26 cellular contexts compared by ENCODE assay signal in genomic region chr9:133467101-133467500, GRCh38. TPM values are rescaled to one million over a fixed set of nuclear protein-coding genes. Genes with fewer than 3 reads are reported as not detected.
"Had no signal": no experiment of that assay in that cellular context is flagged by ENCODE, and none has a peak within 500 bp of the region (broad histone marks: within the 10 kb centered on the region; RNA-seq: fewer than 3 reads in every experiment).

No MANE protein-coding gene starts in this region.

- H3K27me3 Mint-ChIP-seq: activated CD4-positive, alpha-beta T cell treated with anti-CD3 and anti-CD28 coated beads, Interleukin-2, amount 10 ng/mL, durations not matched to agents 7 days and 5 days; activated naive CD8-positive, alpha-beta T cell treated with anti-CD3 and anti-CD28 coated beads, Interleukin-2, amount 50 U/mL, for 24 hours; central memory CD8-positive, alpha-beta T cell; progenitor cell of endocrine pancreas; stimulated activated naive CD8-positive, alpha-beta T cell treated with anti-CD3 and anti-CD28 coated beads, Interleukin-15, Interleukin-2, amounts not matched to agents 100 ng/mL and 50 ng/mL, for 24 hours had no signal

- H3K36me3 Mint-ChIP-seq: activated naive CD4-positive, alpha-beta T cell treated with anti-CD3 and anti-CD28 coated beads, Interleukin-2, amount 10 ng/mL, durations not matched to agents 7 days and 5 days had no signal

- H3K4me3 ChIP-seq: colonic mucosa, left lung, right atrium auricular region, skin epidermis, tibial nerve, uterus had no signal

- H3K4me1 ChIP-seq: colonic mucosa, right atrium auricular region, tibial nerve, uterus had no signal

- H3K27me3 ChIP-seq: brain microvascular endothelial cell, colonic mucosa, left lung, right atrium auricular region, tibial nerve, uterus had no signal

- H3K9me3 ChIP-seq: colonic mucosa, left lung, right atrium auricular region, tibial nerve, uterus had no signal

- ATAC-seq: activated naive CD8-positive, alpha-beta T cell treated with anti-CD3 and anti-CD28 coated beads, Interleukin-2, amount 50 U/mL, for 24 hours; left lung had no signal

- H3K27ac Mint-ChIP-seq: activated CD4-positive, alpha-beta T cell treated with anti-CD3 and anti-CD28 coated beads, Interleukin-2, amount 10 ng/mL, durations not matched to agents 7 days and 5 days; activated naive CD4-positive, alpha-beta T cell treated with anti-CD3 and anti-CD28 coated beads, Interleukin-2, amount 10 ng/mL, durations not matched to agents 7 days and 5 days; activated naive CD8-positive, alpha-beta T cell treated with anti-CD3 and anti-CD28 coated beads, Interleukin-2, amount 50 U/mL, for 24 hours; progenitor cell of endocrine pancreas; stimulated activated naive CD8-positive, alpha-beta T cell treated with anti-CD3 and anti-CD28 coated beads, Interleukin-15, Interleukin-2, amounts not matched to agents 100 ng/mL and 50 ng/mL, for 24 hours; T-helper 2 cell treated with Interferon-gamma antibody and Interleukin-4, amounts not matched to agents 5 μg/mL and 100 μg/mL, for 36 hours had no signal

- H3K4me1 Mint-ChIP-seq: activated CD4-positive, alpha-beta T cell treated with anti-CD3 and anti-CD28 coated beads, Interleukin-2, amount 10 ng/mL, durations not matched to agents 7 days and 5 days; activated naive CD4-positive, alpha-beta T cell treated with anti-CD3 and anti-CD28 coated beads, Interleukin-2, amount 10 ng/mL, durations not matched to agents 7 days and 5 days; activated naive CD8-positive, alpha-beta T cell treated with anti-CD3 and anti-CD28 coated beads, Interleukin-2, amount 50 U/mL, for 24 hours had no signal

- H3K4me3 Mint-ChIP-seq: activated CD4-positive, alpha-beta T cell treated with anti-CD3 and anti-CD28 coated beads, Interleukin-2, amount 10 ng/mL, durations not matched to agents 7 days and 5 days; activated naive CD4-positive, alpha-beta T cell treated with anti-CD3 and anti-CD28 coated beads, Interleukin-2, amount 10 ng/mL, durations not matched to agents 7 days and 5 days; activated naive CD8-positive, alpha-beta T cell treated with anti-CD3 and anti-CD28 coated beads, Interleukin-2, amount 50 U/mL, for 24 hours; central memory CD8-positive, alpha-beta T cell; stimulated activated naive CD8-positive, alpha-beta T cell treated with anti-CD3 and anti-CD28 coated beads, Interleukin-15, Interleukin-2, amounts not matched to agents 100 ng/mL and 50 ng/mL, for 24 hours; T-helper 2 cell treated with Interferon-gamma antibody and Interleukin-4, amounts not matched to agents 5 μg/mL and 100 μg/mL, for 36 hours had no signal

- DNase-seq: activated CD4-positive, alpha-beta T cell treated with anti-CD3 and anti-CD28 coated beads, Interleukin-2, amount 10 ng/mL, durations not matched to agents 7 days and 5 days; activated CD8-positive, alpha-beta memory T cell treated with anti-CD3 and anti-CD28 coated beads, Interleukin-2, amount 50 U/mL, for 4 hours; activated effector memory CD4-positive, alpha-beta T cell treated with Interleukin-2 at 50 U/mL for 16 hours; activated naive CD4-positive, alpha-beta T cell treated with anti-CD3 and anti-CD28 coated beads, Interleukin-2, amount 10 ng/mL, durations not matched to agents 7 days and 5 days; activated naive CD8-positive, alpha-beta T cell treated with anti-CD3 and anti-CD28 coated beads, Interleukin-2, amount 50 U/mL, for 24 hours; activated T-cell treated with anti-CD3 and anti-CD28 coated beads, Interleukin-2, amount 50 U/mL, for 48 hours; aorta; brain microvascular endothelial cell; colonic mucosa; erythroblast; left lung; mammary epithelial cell; stimulated activated CD4-positive, alpha-beta T cell treated with anti-CD3 and anti-CD28 coated beads, Interleukin-15, amount 100 ng/mL, for 24 hours; stimulated activated CD4-positive, alpha-beta T cell treated with anti-CD3 and anti-CD28 coated beads, Interleukin-2, amount 100 ng/mL, for 48 hours; uterus had no signal

- H3K27ac ChIP-seq: brain microvascular endothelial cell, colonic mucosa, left lung, right atrium auricular region, skin epidermis, tibial nerve, uterus had no signal

- H3K36me3 ChIP-seq: colonic mucosa, right atrium auricular region, uterus had no signal

- H3K9me3 Mint-ChIP-seq: activated CD4-positive, alpha-beta T cell treated with anti-CD3 and anti-CD28 coated beads, Interleukin-2, amount 10 ng/mL, durations not matched to agents 7 days and 5 days; activated naive CD4-positive, alpha-beta T cell treated with anti-CD3 and anti-CD28 coated beads, Interleukin-2, amount 10 ng/mL, durations not matched to agents 7 days and 5 days; activated naive CD8-positive, alpha-beta T cell treated with anti-CD3 and anti-CD28 coated beads, Interleukin-2, amount 50 U/mL, for 24 hours; central memory CD8-positive, alpha-beta T cell; stimulated activated naive CD8-positive, alpha-beta T cell treated with anti-CD3 and anti-CD28 coated beads, Interleukin-15, Interleukin-2, amounts not matched to agents 100 ng/mL and 50 ng/mL, for 24 hours; T-helper 2 cell treated with Interferon-gamma antibody and Interleukin-4, amounts not matched to agents 5 μg/mL and 100 μg/mL, for 36 hours had no signal

RNA-seq across cellular contexts. Expression of gene MYMK, which starts 57.7 kb away (rescaled TPM):
- total RNA-seq: activated CD4-positive, alpha-beta T cell treated with anti-CD3 and anti-CD28 coated beads, Interleukin-2, amount 10 ng/mL, durations not matched to agents 7 days and 5 days; aorta; colonic mucosa; frontal cortex; kidney epithelial cell; left lung; mammary epithelial cell; osteoblast; progenitor cell of endocrine pancreas; right atrium auricular region; uterus had no signal
- polyA plus RNA-seq: aorta, mammary epithelial cell, neural cell had no signal
